24 cellular contexts compared by ENCODE assay signal in the genomic region with DNA sequence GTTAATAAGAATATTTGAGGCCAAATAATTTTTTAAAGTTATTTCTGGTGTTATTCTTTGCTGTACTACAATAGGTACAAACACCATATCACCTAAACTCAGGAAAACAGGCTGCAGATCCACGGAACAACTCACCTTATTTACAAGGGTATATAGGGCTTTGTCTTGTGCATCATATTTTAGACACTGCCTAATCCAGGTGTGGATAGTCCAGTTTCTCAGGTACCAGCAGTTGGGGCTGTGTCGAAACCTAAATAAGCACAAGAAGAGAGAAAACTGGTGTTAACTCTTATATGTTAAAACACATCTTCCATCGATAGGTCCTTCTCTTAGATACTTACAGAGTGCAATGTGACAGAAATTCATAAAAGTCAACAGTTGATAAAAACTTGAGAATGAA.
"Had no signal": no experiment of that assay in that cellular context is flagged by ENCODE, and none has a peak within 500 bp of the region (broad histone marks: within the 10 kb centered on the region; RNA-seq: fewer than 3 reads in every experiment).

No MANE protein-coding gene starts in this region.

- DNase-seq: activated CD4-positive, alpha-beta T cell treated with anti-CD3 and anti-CD28 coated beads for 4 hours; activated CD8-positive, alpha-beta memory T cell treated with anti-CD3 and anti-CD28 coated beads, Interleukin-2, amount 50 U/mL, for 48 hours; activated CD8-positive, alpha-beta T cell treated with anti-CD3 and anti-CD28 coated beads, Interleukin-2, amount 10 ng/mL, durations not matched to agents 7 days and 5 days; activated effector memory CD4-positive, alpha-beta T cell treated with Interleukin-2 at 50 U/mL for 16 hours; activated naive CD4-positive, alpha-beta T cell; activated T-cell treated with anti-CD3 and anti-CD28 coated beads, Interleukin-2, amount 50 U/mL, for 1 hour; aorta; central memory CD4-positive, alpha-beta T cell; Kasumi-1; KBM-7; NCI-H1048; NCI-H146; NCI-H187 treated with DMSO at 0.1 percent for 48 hours; NCI-H2081 treated with DMSO at 0.1 percent for 48 hours; NCI-H446; NCI-H524; SIG-M5; T-helper 2 cell; T1000 had no signal

- H3K9me3 Mint-ChIP-seq: activated naive CD4-positive, alpha-beta T cell treated with anti-CD3 and anti-CD28 coated beads, Interleukin-2, amount 50 U/mL, for 24 hours; activated T-helper 1 cell treated with anti-CD3 and anti-CD28 coated beads, Interleukin-12 subunit alpha, Interleukin-12 subunit beta, Interleukin-2, Interleukin-4 antibody, amounts not matched to agents 30 ng/mL and 10 ng/mL and 1 ng/mL, durations not matched to agents 14 hours and 24 hours and 36 hours had no signal

- H3K27me3 Mint-ChIP-seq: activated naive CD4-positive, alpha-beta T cell treated with anti-CD3 and anti-CD28 coated beads, Interleukin-2, amount 50 U/mL, for 24 hours had no signal

- FAIRE-seq: bronchial epithelial cell had no signal

- ATAC-seq: activated CD4-positive, CD25-positive, alpha-beta regulatory T cell treated with anti-CD3 and anti-CD28 coated beads, Interleukin-2, amount 50 U/mL, for 24 hours; activated CD8-positive, alpha-beta T cell treated with anti-CD3 and anti-CD28 coated beads, Interleukin-2, amount 10 ng/mL, durations not matched to agents 7 days and 5 days had no signal

- H3K4me3 Mint-ChIP-seq: activated CD8-positive, alpha-beta T cell treated with anti-CD3 and anti-CD28 coated beads, Interleukin-2, amount 10 ng/mL, durations not matched to agents 7 days and 5 days; activated naive CD4-positive, alpha-beta T cell treated with anti-CD3 and anti-CD28 coated beads, Interleukin-2, amount 50 U/mL, for 24 hours; activated T-helper 1 cell treated with anti-CD3 and anti-CD28 coated beads, Interleukin-12 subunit alpha, Interleukin-12 subunit beta, Interleukin-2, Interleukin-4 antibody, amounts not matched to agents 30 ng/mL and 10 ng/mL and 1 ng/mL, durations not matched to agents 14 hours and 24 hours and 36 hours had no signal

- H3K27ac Mint-ChIP-seq: activated CD8-positive, alpha-beta T cell treated with anti-CD3 and anti-CD28 coated beads, Interleukin-2, amount 10 ng/mL, durations not matched to agents 7 days and 5 days; activated naive CD4-positive, alpha-beta T cell treated with anti-CD3 and anti-CD28 coated beads, Interleukin-2, amount 50 U/mL, for 24 hours; activated T-helper 1 cell treated with anti-CD3 and anti-CD28 coated beads, Interleukin-12 subunit alpha, Interleukin-12 subunit beta, Interleukin-2, Interleukin-4 antibody, amounts not matched to agents 30 ng/mL and 10 ng/mL and 1 ng/mL, durations not matched to agents 14 hours and 24 hours and 36 hours had no signal

- H3K27ac ChIP-seq: VCaP had no signal
